In the genomic region with DNA sequence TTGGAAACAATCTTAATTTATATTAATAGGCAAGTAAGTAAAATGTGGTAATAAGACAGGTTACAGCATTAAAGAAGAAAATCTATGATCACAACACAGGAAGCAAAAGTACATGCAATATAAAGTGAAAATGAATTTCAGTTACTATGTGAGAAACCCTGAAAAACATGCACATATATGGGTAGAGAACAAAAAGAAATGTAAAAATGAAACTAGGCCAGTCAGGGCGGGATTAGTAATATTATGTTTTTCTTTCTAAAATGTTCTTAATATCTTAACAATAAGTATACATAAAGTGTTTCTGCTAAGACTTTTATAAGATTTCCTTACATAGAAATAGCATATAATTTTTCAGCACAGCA, we compare ENCODE assay signal across 9 cellular contexts. TPM values are rescaled to one million over a fixed set of nuclear protein-coding genes. Genes with fewer than 3 reads are reported as not detected.
DNase-seq lines count a peak whose midpoint lies in the region; ATAC-seq and TF ChIP-seq lines count a peak whose summit lies in the region.
"Had no signal": no experiment of that assay in that cellular context is flagged by ENCODE, and none has a peak within 500 bp of the region (broad histone marks: within the 10 kb centered on the region; RNA-seq: fewer than 3 reads in every experiment).

No MANE protein-coding gene starts in this region.

- H3K36me3 ChIP-seq in breast epithelium (no peaks in the 10 kb centered on the region), adrenal gland (replicated peaks in 1 of 2) (no peaks in the 10 kb centered on the region), tibial nerve (peaks cover 0 to 3% (median 0%) of the 10 kb centered on the region in 3 donors), BE2C (peaks cover 30% of the 10 kb centered on the region)

- H3K4me3 Mint-ChIP-seq in MCF 10A (ENCODE audit: unreplicated experiment), result peak overlapping the region; percentile 47

- H3K27ac Mint-ChIP-seq in MCF 10A (ENCODE audit: low read depth, unreplicated experiment), result peak overlapping the region; percentile 97

- no peaks in the 10 kb centered on the region for H3K9me3 Mint-ChIP-seq in MCF 10A (ENCODE audit: unreplicated experiment)

- DNase-seq in MCF 10A (ENCODE audit: unreplicated experiment), result no peak
- DNase-seq in breast epithelium (ENCODE audit: low spot score in 2 of 2), result no peak
- DNase-seq in adrenal gland, result no peak
- no peak for DNase-seq in tibial nerve (ENCODE audit: low spot score in 2 of 2)
- no peak for DNase-seq in left lobe of liver (ENCODE audit: low spot score)
- DNase-seq in BE2C, result no peak
- no peak for DNase-seq in NCI-H187 treated with DMSO at 0.1 percent for 48 hours (lab: John Stamatoyannopoulos, UW)
- DNase-seq: NCI-H1417 had no signal

- H3K9me3 ChIP-seq in breast epithelium (no peaks in the 10 kb centered on the region), adrenal gland (replicated peaks in 1 of 3) (no peaks in the 10 kb centered on the region), tibial nerve (peaks cover 0 to 4% (median 0%) of the 10 kb centered on the region in 4 donors), BE2C (peaks cover 6% of the 10 kb centered on the region)

- peaks cover 53% of the 10 kb centered on the region for H3K4me1 Mint-ChIP-seq in MCF 10A (ENCODE audit: insufficient read depth, unreplicated experiment)

- CTCF ChIA-PET in MCF 10A (lab: Yijun Ruan, JAX), result interaction anchor here (0.6 to 2.0 kb wide), 6 partner anchors 8 to 729 kb away, joined by 3 to 15 read pairs (median 6); a partner anchor contains a TSS

- TF ChIP-seq POLR2A in breast epithelium (IDR thresholded peaks at IDR 0.05), result no peak
- TF ChIP-seq POLR2A in adrenal gland (IDR thresholded peaks at IDR 0.05), result no peak
- TF ChIP-seq POLR2A in tibial nerve (IDR thresholded peaks at IDR 0.05), result no peak

- TF ChIP-seq CTCF in MCF 10A (IDR thresholded peaks at IDR 0.05; ENCODE audit: unreplicated experiment) (no peak), breast epithelium (IDR thresholded peaks at IDR 0.05) (no peak), adrenal gland (IDR thresholded peaks at IDR 0.05) (no peak), tibial nerve (IDR thresholded peaks at IDR 0.05) (no peak), BE2C (IDR thresholded peaks at IDR 0.05; ENCODE audit: low read depth, low read length) (no peak)

- no peak overlapping the region for H3K4me3 ChIP-seq in breast epithelium
- no peak overlapping the region for H3K4me3 ChIP-seq in adrenal gland
- no peak overlapping the region for H3K4me3 ChIP-seq in tibial nerve
- no peak overlapping the region for H3K4me3 ChIP-seq in BE2C (ENCODE audit: low read depth, low read length)

- ATAC-seq in HG03039 (IDR thresholded peaks at IDR 0.05; ENCODE audit: unreplicated experiment) (peak; percentile 52), left lobe of liver (no peak)

- WGBS in adrenal gland, 4 donors, result 86 to 95% (median 89%) methylated on average over 1 of the region's 1 CpG
- WGBS in tibial nerve, 2 donors, result 92% methylated on average over 1 of the region's 1 CpG

- no TSS peak for BruUV-seq in MCF 10A (replicated peaks; lab: Mats Ljungman, UMichigan)

- no peaks in the 10 kb centered on the region for H3K27me3 Mint-ChIP-seq in MCF 10A (ENCODE audit: insufficient read depth, unreplicated experiment)

- no peak for TF ChIP-seq EP300 in tibial nerve (IDR thresholded peaks at IDR 0.05)

- intact Hi-C loops in MCF 10A (cut with micrococcal nuclease) (loop anchor here (5.0 kb wide), 1 partner anchor 249 kb away; no protein-coding TSS in a partner anchor), breast epithelium (cut with DNase I; ENCODE audit: low total_unique reads) (no loop called here), adrenal gland (cut with DNase I) (no loop called here)

- H3K27me3 ChIP-seq in breast epithelium (no peaks in the 10 kb centered on the region), adrenal gland (no peaks in the 10 kb centered on the region), tibial nerve (no peaks in the 10 kb centered on the region), BE2C (no peaks in the 10 kb centered on the region)

- H3K36me3 Mint-ChIP-seq in MCF 10A (ENCODE audit: insufficient read depth, unreplicated experiment), result peaks cover 9% of the 10 kb centered on the region

- no peak overlapping the region for H3K27ac ChIP-seq in breast epithelium
- peak overlapping the region in 3 of 5 donors; percentile 27 to 69 (median 61) for H3K27ac ChIP-seq in adrenal gland
- H3K27ac ChIP-seq in tibial nerve, result peak overlapping the region in 3 of 4 donors; percentile 20 to 44 (median 34)

- H3K4me1 ChIP-seq in breast epithelium (no peaks in the 10 kb centered on the region), adrenal gland (replicated peaks in 1 of 2) (peaks cover 7 to 32% of the 10 kb centered on the region in 2 donors), tibial nerve (peaks cover 0 to 25% (median 2%) of the 10 kb centered on the region in 4 donors), BE2C (peaks cover 3% of the 10 kb centered on the region)

- POLR2A ChIA-PET in MCF 10A (lab: Yijun Ruan, JAX), result interaction anchor here (1.3 to 6.7 kb wide), 9 partner anchors 8 to 729 kb away, joined by 3 to 133 read pairs (median 7); a partner anchor contains a TSS

RNA-seq across cellular contexts. Expression of a gene that starts 15.6 kb away (rescaled TPM):
- total RNA-seq in MCF 10A (2022) (15.9 and 22.0 TPM in 2 replicates), breast epithelium (10 to 100 TPM; 15.5 to 33.2 (median 28.2) TPM), adrenal gland (10 to 100 TPM in 2 of 8 donors, 1 to 10 TPM in 6; 3.7 to 22.1 (median 7.5) TPM), tibial nerve (1 to 10 TPM; 3.8 to 7.3 (median 4.4) TPM), left lobe of liver (7.4 TPM)
- polyA plus RNA-seq in adrenal gland, result 1 to 10 TPM; 2.6 to 8.1 (median 5.1) TPM
- polyA plus RNA-seq in BE2C (2012; ENCODE audit: insufficient read depth, insufficient read length, low read depth), result 17.0 TPM

Comparison
In these comparisons a context has a peak if more than half of its experiments do, and no peak if none do; other contexts are left out.
1. H3K27ac ChIP-seq: peak in adrenal gland (3 of 5) and tibial nerve (3 of 4); none in breast epithelium (0 of 2).